Comparison of ENCODE assay signal across 1 cellular context in the genomic region with DNA sequence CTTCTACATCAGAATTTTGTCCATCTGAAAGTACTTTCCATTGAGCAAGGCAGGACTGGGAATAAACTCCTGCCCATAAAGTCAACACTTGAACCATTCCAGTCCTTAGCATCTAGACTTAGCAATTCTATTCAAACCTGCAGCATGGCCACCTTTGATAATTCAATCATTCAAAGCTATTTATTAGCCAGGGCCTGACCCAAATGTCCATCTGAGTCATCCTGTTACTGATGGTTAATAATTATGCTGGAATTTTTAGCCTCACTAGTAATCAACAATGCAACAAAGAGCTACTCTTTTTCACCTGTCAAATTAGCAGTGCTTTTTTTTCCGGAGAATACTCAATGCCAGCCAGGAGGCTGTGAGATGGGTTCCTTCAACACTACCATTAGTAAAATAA.
TF ChIP-seq lines count a peak whose summit lies in the region.

No MANE protein-coding gene starts in this region.

TF ChIP-seq in GM12878, 131 proteins besides CTCF, POLR2A, EP300 and RAD21 (continued from another document):
- TF ChIP-seq, protein P1, sequence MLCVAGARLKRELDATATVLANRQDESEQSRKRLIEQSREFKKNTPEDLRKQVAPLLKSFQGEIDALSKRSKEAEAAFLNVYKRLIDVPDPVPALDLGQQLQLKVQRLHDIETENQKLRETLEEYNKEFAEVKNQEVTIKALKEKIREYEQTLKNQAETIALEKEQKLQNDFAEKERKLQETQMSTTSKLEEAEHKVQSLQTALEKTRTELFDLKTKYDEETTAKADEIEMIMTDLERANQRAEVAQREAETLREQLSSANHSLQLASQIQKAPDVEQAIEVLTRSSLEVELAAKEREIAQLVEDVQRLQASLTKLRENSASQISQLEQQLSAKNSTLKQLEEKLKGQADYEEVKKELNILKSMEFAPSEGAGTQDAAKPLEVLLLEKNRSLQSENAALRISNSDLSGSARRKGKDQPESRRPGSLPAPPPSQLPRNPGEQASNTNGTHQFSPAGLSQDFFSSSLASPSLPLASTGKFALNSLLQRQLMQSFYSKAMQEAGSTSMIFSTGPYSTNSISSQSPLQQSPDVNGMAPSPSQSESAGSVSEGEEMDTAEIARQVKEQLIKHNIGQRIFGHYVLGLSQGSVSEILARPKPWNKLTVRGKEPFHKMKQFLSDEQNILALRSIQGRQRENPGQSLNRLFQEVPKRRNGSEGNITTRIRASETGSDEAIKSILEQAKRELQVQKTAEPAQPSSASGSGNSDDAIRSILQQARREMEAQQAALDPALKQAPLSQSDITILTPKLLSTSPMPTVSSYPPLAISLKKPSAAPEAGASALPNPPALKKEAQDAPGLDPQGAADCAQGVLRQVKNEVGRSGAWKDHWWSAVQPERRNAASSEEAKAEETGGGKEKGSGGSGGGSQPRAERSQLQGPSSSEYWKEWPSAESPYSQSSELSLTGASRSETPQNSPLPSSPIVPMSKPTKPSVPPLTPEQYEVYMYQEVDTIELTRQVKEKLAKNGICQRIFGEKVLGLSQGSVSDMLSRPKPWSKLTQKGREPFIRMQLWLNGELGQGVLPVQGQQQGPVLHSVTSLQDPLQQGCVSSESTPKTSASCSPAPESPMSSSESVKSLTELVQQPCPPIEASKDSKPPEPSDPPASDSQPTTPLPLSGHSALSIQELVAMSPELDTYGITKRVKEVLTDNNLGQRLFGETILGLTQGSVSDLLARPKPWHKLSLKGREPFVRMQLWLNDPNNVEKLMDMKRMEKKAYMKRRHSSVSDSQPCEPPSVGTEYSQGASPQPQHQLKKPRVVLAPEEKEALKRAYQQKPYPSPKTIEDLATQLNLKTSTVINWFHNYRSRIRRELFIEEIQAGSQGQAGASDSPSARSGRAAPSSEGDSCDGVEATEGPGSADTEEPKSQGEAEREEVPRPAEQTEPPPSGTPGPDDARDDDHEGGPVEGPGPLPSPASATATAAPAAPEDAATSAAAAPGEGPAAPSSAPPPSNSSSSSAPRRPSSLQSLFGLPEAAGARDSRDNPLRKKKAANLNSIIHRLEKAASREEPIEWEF (IDR thresholded peaks at IDR 0.05; ENCODE audit: insufficient replicate concordance, low read depth, low read length): no peak
- TF ChIP-seq NR2F1 (conservative IDR thresholded peaks at IDR 0.05) (peak; percentile 59; the same call in 1 of the 2 replicates), DPF2 (IDR thresholded peaks at IDR 0.05) (no peak), HDAC6 (IDR thresholded peaks at IDR 0.05; ENCODE audit: unreplicated experiment) (no peak), FOXM1 (IDR thresholded peaks at IDR 0.05; ENCODE audit: low read depth, low read length) (no peak), KDM1A (IDR thresholded peaks at IDR 0.05; ENCODE audit: borderline replicate concordance) (no peak), MEF2B (IDR thresholded peaks at IDR 0.05; ENCODE audit: partially characterized antibody, poor library complexity, severe bottlenecking) (peak; percentile 14)
- TF ChIP-seq, protein P2, sequence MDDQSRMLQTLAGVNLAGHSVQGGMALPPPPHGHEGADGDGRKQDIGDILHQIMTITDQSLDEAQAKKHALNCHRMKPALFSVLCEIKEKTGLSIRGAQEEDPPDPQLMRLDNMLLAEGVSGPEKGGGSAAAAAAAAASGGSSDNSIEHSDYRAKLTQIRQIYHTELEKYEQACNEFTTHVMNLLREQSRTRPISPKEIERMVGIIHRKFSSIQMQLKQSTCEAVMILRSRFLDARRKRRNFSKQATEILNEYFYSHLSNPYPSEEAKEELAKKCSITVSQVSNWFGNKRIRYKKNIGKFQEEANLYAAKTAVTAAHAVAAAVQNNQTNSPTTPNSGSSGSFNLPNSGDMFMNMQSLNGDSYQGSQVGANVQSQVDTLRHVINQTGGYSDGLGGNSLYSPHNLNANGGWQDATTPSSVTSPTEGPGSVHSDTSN (IDR thresholded peaks at IDR 0.05; ENCODE audit: insufficient replicate concordance, low read depth, low read length): no peak
TF ChIP-seq in GM12878: peak in this region for 7.
